Comparison of ENCODE assay signal across 8 cellular contexts in genomic region chr11:47946682-47947575, GRCh38. TPM values are rescaled to one million over a fixed set of nuclear protein-coding genes. Genes with fewer than 3 reads are reported as not detected.
DNase-seq lines count a peak whose midpoint lies in the region; ATAC-seq, FAIRE-seq and TF ChIP-seq lines count a peak whose summit lies in the region.
"Had no signal": no experiment of that assay in that cellular context is flagged by ENCODE, and none has a peak within 500 bp of the region (broad histone marks: within the 10 kb centered on the region; RNA-seq: fewer than 3 reads in every experiment).

No MANE protein-coding gene starts in this region.

- peak; percentile 48 to 84 (median 65) for ATAC-seq in right lobe of liver
- ATAC-seq in thoracic aorta (ENCODE audit: insufficient number of reproducible peaks, low FRiP score, low read depth) = peak; percentile 65

- H3K36me3 Mint-ChIP-seq in endothelial cell (ENCODE audit: low read depth, unreplicated experiment) = no peaks in the 10 kb centered on the region

- H3K4me1 Mint-ChIP-seq in endothelial cell (ENCODE audit: unreplicated experiment) = peaks cover 2% of the 10 kb centered on the region

- FAIRE-seq in H54 (lab: Jason Lieb, UNC) = peak; percentile 65
- FAIRE-seq: TTC549 had no signal

- H3K36me3 ChIP-seq in breast epithelium (no peaks in the 10 kb centered on the region), right lobe of liver (no peaks in the 10 kb centered on the region), thoracic aorta (no peaks in the 10 kb centered on the region)

- no peak overlapping the region for H3K27ac Mint-ChIP-seq in endothelial cell (ENCODE audit: unreplicated experiment)

- no peaks in the 10 kb centered on the region for H3K9me3 ChIP-seq in breast epithelium
- no peaks in the 10 kb centered on the region for H3K9me3 ChIP-seq in right lobe of liver
- H3K9me3 ChIP-seq in thoracic aorta = no peaks in the 10 kb centered on the region

- intact Hi-C loops in breast epithelium (cut with DNase I; ENCODE audit: low total_unique reads) (no loop called here), right lobe of liver (cut with DNase I) (loop anchor here in 1 of 2 donors (5.0 kb wide), 1 partner anchor 160 kb away; no protein-coding TSS in a partner anchor)

- no peak overlapping the region for H3K4me3 ChIP-seq in breast epithelium
- H3K4me3 ChIP-seq in right lobe of liver = no peak overlapping the region
- H3K4me3 ChIP-seq in thoracic aorta = no peak overlapping the region

- H3K27me3 Mint-ChIP-seq in endothelial cell (ENCODE audit: unreplicated experiment) = peaks cover 11% of the 10 kb centered on the region

- no peaks in the 10 kb centered on the region for H3K4me1 ChIP-seq in breast epithelium
- peaks cover 0 to 28% (median 4%) of the 10 kb centered on the region in 4 donors for H3K4me1 ChIP-seq in right lobe of liver
- peaks cover 4 to 12% of the 10 kb centered on the region in 2 donors for H3K4me1 ChIP-seq in thoracic aorta (ENCODE audit: control insufficient read depth in 1 of 2, low read depth in 2 of 2)

- peak; percentile 94 for DNase-seq in H54 (ENCODE audit: insufficient read length, low spot score)
- peak; percentile 82 for DNase-seq in RKO (ENCODE audit: low spot score)
- peak; percentile 62 to 67 for DNase-seq in breast epithelium (ENCODE audit: low spot score in 2 of 2)
- peak; percentile 65 to 76 (median 69) for DNase-seq in right lobe of liver
- DNase-seq in thoracic aorta (ENCODE audit: low spot score) = peak; percentile 60
- no peak for DNase-seq in endothelial cell (ENCODE audit: low spot score)
- DNase-seq in SHP77 treated with DMSO at 0.1 percent for 48 hours (lab: John Stamatoyannopoulos, UW) = no peak

- peak overlapping the region; percentile 22 to 62 for H3K27ac ChIP-seq in breast epithelium
- H3K27ac ChIP-seq in right lobe of liver = peak overlapping the region in 1 of 3 donors; percentile 56
- H3K27ac ChIP-seq in thoracic aorta = peak overlapping the region in 1 of 2 donors; percentile 8

- WGBS in right lobe of liver (ENCODE audit: insufficient coverage, low coverage, low lambda C conversion rate, missing lambda C conversion rate) = 18% methylated on average over 2 of the region's 10 CpGs

- H3K27me3 ChIP-seq in breast epithelium (no peaks in the 10 kb centered on the region), right lobe of liver (no peaks in the 10 kb centered on the region), thoracic aorta (replicated peaks; ENCODE audit: insufficient read depth) (no peaks in the 10 kb centered on the region)

- H3K4me3 Mint-ChIP-seq in endothelial cell (ENCODE audit: unreplicated experiment) = no peak overlapping the region

- TF ChIP-seq POLR2A in H54 (IDR thresholded peaks at IDR 0.05; ENCODE audit: low read depth, low read length) = no peak
- TF ChIP-seq POLR2A in breast epithelium (IDR thresholded peaks at IDR 0.05) = no peak
- no peak for TF ChIP-seq POLR2A in right lobe of liver (IDR thresholded peaks at IDR 0.05)

- H3K9me3 Mint-ChIP-seq in endothelial cell (ENCODE audit: unreplicated experiment) = no peaks in the 10 kb centered on the region

- TF ChIP-seq CTCF in breast epithelium (IDR thresholded peaks at IDR 0.05) (no peak), right lobe of liver (IDR thresholded peaks at IDR 0.05) (no peak), thoracic aorta (IDR thresholded peaks at IDR 0.05) (no peak), endothelial cell (IDR thresholded peaks at IDR 0.05; ENCODE audit: unreplicated experiment) (no peak)

RNA-seq across cellular contexts. Expression of gene PTPRJ, which starts 33.4 kb away (rescaled TPM):
- total RNA-seq in breast epithelium (10 to 100 TPM; 14.6 to 15.7 (median 14.7) TPM), right lobe of liver (10 to 100 TPM; 12.5 to 33.0 (median 19.8) TPM), thoracic aorta (10 to 100 TPM; 20.4 to 20.9 TPM), endothelial cell (ENCODE audit: unreplicated experiment) (1.6 TPM)

Comparison
In these comparisons a context has a peak if more than half of its experiments do, and no peak if none do; other contexts are left out.
1. DNase-seq: peak in H54 (single experiment), RKO (single experiment), breast epithelium (2 of 2), right lobe of liver (3 of 3) and thoracic aorta (single experiment); none in endothelial cell (single experiment) and SHP77 treated with DMSO at 0.1 percent for 48 hours (single experiment).